ENCODE assay signal across 21 cellular contexts in the genomic region with DNA sequence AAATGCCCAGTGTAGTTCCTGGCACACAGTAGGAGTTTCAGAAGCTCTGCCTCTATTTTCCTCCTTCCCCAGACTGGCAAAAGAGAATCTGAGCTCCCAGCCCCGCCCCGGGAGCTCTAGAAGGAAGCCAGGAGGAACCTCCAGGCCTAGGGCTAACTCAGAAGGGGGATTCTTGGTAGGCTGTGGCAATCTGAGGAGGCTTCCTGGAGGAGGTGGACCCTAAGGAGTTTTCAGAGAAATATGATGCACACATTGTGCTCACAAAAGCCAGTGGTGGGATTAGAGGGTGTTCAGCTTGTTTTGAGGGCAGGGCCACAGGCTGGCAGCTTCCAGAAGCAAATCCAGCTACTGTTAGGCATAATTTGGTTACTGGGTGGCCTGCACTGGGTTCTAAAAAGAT. TPM values are rescaled to one million over a fixed set of nuclear protein-coding genes. Genes with fewer than 3 reads are reported as not detected.
DNase-seq lines count a peak whose midpoint lies in the region; ATAC-seq and TF ChIP-seq lines count a peak whose summit lies in the region.
"Had no signal": no experiment of that assay in that cellular context is flagged by ENCODE, and none has a peak within 500 bp of the region (broad histone marks: within the 10 kb centered on the region; RNA-seq: fewer than 3 reads in every experiment).

No MANE protein-coding gene starts in this region.

- H3K4me1 ChIP-seq in subcutaneous abdominal adipose tissue (ENCODE audit: control insufficient read depth in 5 of 5, insufficient read depth in 5 of 5, low read length in 5 of 5): peaks cover 3 to 95% (median 42%) of the 10 kb centered on the region in 5 donors

- H3K9me3 Mint-ChIP-seq in central memory CD8-positive, alpha-beta T cell: no peaks in the 10 kb centered on the region
- no peaks in the 10 kb centered on the region for H3K9me3 Mint-ChIP-seq in nephron
- no peaks in the 10 kb centered on the region for H3K9me3 Mint-ChIP-seq in HFFc6
- H3K9me3 Mint-ChIP-seq: CD8-positive, alpha-beta T cell; T-cell had no signal

- H3K9ac ChIP-seq in subcutaneous abdominal adipose tissue (ENCODE audit: low read length in 5 of 5): peak overlapping the region in 1 of 5 donors; percentile 55

- H3K36me3 Mint-ChIP-seq in central memory CD8-positive, alpha-beta T cell (ENCODE audit: insufficient read depth): peaks cover 9% of the 10 kb centered on the region
- H3K36me3 Mint-ChIP-seq in nephron (ENCODE audit: low read depth) (no peaks in the 10 kb centered on the region), HFFc6 (ENCODE audit: low read depth) (no peaks in the 10 kb centered on the region)
- H3K36me3 Mint-ChIP-seq: CD8-positive, alpha-beta T cell; T-cell had no signal

- H3K27me3 ChIP-seq in subcutaneous abdominal adipose tissue (ENCODE audit: control insufficient read depth in 5 of 5, insufficient read depth in 4 of 5, low read length in 5 of 5): peaks cover 13 to 28% (median 25%) of the 10 kb centered on the region in 5 donors

- H3K27ac ChIP-seq in KOPT-K1 (ENCODE audit: low read depth, low read length, poor library complexity, severe bottlenecking) (peak overlapping the region; percentile 95), subcutaneous abdominal adipose tissue (ENCODE audit: low read depth, low read length) (peak overlapping the region; percentile 27)

- no peaks in the 10 kb centered on the region for H3K9me3 ChIP-seq in KOPT-K1 (ENCODE audit: insufficient read depth, low read length, poor library complexity, severe bottlenecking)
- H3K9me3 ChIP-seq in subcutaneous abdominal adipose tissue (ENCODE audit: control insufficient read depth in 5 of 5, low read length in 5 of 5): no peaks in the 10 kb centered on the region
- H3K9me3 ChIP-seq: mucosa of descending colon, thoracic aorta had no signal

- peak overlapping the region in 1 of 5 donors; percentile 3 for H3K4me3 ChIP-seq in subcutaneous abdominal adipose tissue (ENCODE audit: low read depth in 1 of 5, low read length in 5 of 5)
- H3K4me3 ChIP-seq: mucosa of descending colon, thoracic aorta had no signal

- no peaks in the 10 kb centered on the region for H3K27me3 Mint-ChIP-seq in central memory CD8-positive, alpha-beta T cell
- H3K27me3 Mint-ChIP-seq in nephron (ENCODE audit: low read depth) (peaks cover 12% of the 10 kb centered on the region), HFFc6 (ENCODE audit: insufficient read depth) (peaks cover 22% of the 10 kb centered on the region)

- H3K36me3 ChIP-seq in KOPT-K1 (ENCODE audit: insufficient read depth, low read length) (no peaks in the 10 kb centered on the region), subcutaneous abdominal adipose tissue (ENCODE audit: control insufficient read depth in 5 of 5, insufficient read depth in 5 of 5, low read length in 5 of 5) (peaks cover 0 to 3% (median 0%) of the 10 kb centered on the region in 5 donors)
- H3K36me3 ChIP-seq: thoracic aorta had no signal

- TF ChIP-seq CTCF in nephron (IDR thresholded peaks at IDR 0.05; ENCODE audit: unreplicated experiment in 3 of 3): no peak
- TF ChIP-seq CTCF in HFFc6 (IDR thresholded peaks at IDR 0.05): no peak
- TF ChIP-seq CTCF in GM10266 (IDR thresholded peaks at IDR 0.05; ENCODE audit: control insufficient read depth, insufficient read depth, low read depth, missing control alignments): no peak

- H3K27ac Mint-ChIP-seq in central memory CD8-positive, alpha-beta T cell (ENCODE audit: low read depth): peak overlapping the region; percentile 79
- peak overlapping the region in 2 of 3 experiments; percentile 78 to 92 for H3K27ac Mint-ChIP-seq in nephron
- no peak overlapping the region for H3K27ac Mint-ChIP-seq in HFFc6
- H3K27ac Mint-ChIP-seq: CD8-positive, alpha-beta T cell; T-cell had no signal

- no peak for DNase-seq in central memory CD8-positive, alpha-beta T cell (ENCODE audit: low spot score in 2 of 2)
- DNase-seq in HFFc6 (no peak), GM10266 (ENCODE audit: extremely low spot score) (no peak), OCI-M2 (lab: John Stamatoyannopoulos, UW; ENCODE audit: unreplicated experiment) (no peak)
- no peak for DNase-seq in effector CD8-positive, alpha-beta T cell (lab: John Stamatoyannopoulos, UW)
- DNase-seq: activated CD4-positive, alpha-beta T cell treated with anti-CD3 and anti-CD28 coated beads, Interleukin-2, amount 50 U/mL, for 1 hour; activated CD8-positive, alpha-beta memory T cell treated with anti-CD3 and anti-CD28 coated beads, Interleukin-2, amount 50 U/mL, for 48 hours; activated effector memory CD4-positive, alpha-beta T cell treated with anti-CD3 and anti-CD28 coated beads, Interleukin-2, amount 50 U/mL, for 16 hours; CD8-positive, alpha-beta T cell; erythroblast; H7; KG1; mucosa of descending colon; MV-4-11; OCI-M1 had no signal

- no peak for ATAC-seq in central memory CD8-positive, alpha-beta T cell (replicated peaks; ENCODE audit: extremely low read depth, poor library complexity, severe bottlenecking)
- ATAC-seq: mucosa of descending colon had no signal

- peaks cover 34% of the 10 kb centered on the region for H3K4me1 Mint-ChIP-seq in central memory CD8-positive, alpha-beta T cell
- peaks cover 24% of the 10 kb centered on the region for H3K4me1 Mint-ChIP-seq in nephron
- H3K4me1 Mint-ChIP-seq in HFFc6 (ENCODE audit: low read depth): peaks cover 15% of the 10 kb centered on the region

- no peak overlapping the region for H3K4me3 Mint-ChIP-seq in central memory CD8-positive, alpha-beta T cell
- H3K4me3 Mint-ChIP-seq in nephron: no peak overlapping the region
- no peak overlapping the region for H3K4me3 Mint-ChIP-seq in HFFc6
- H3K4me3 Mint-ChIP-seq: CD8-positive, alpha-beta T cell; T-cell had no signal

RNA-seq across cellular contexts. Expression of a gene that starts 10.0 kb away (rescaled TPM):
- 1 to 10 TPM in 1 of 6 experiments, under 1 TPM in 5; 0.18 to 1.4 (median 0.50) TPM for total RNA-seq in HFFc6 (2021; fragmentation: NEBNext Ultra II Directional; extraction: Animal tissue kit (Norgen Biotek cat#: 25700))

RNA-seq across cellular contexts. Expression of a gene that starts 29.7 kb away (rescaled TPM):
- total RNA-seq in HFFc6 (2021; fragmentation: NEBNext Ultra II Directional; extraction: Animal tissue kit (Norgen Biotek cat#: 25700)): not detected
- total RNA-seq: HT-29 had no signal

RNA-seq across cellular contexts. Expression of a gene that starts 56.2 kb away (rescaled TPM):
- total RNA-seq in HFFc6 (2021; fragmentation: NEBNext Ultra II Directional; extraction: Animal tissue kit (Norgen Biotek cat#: 25700)): not detected
- total RNA-seq: CD8-positive, alpha-beta T cell; HT-29; mucosa of descending colon; T-cell; thoracic aorta had no signal
